In genomic region chr3:54850484-54851003, GRCh38 we compare ENCODE assay signal across 1 cellular context.
TF ChIP-seq lines count a peak whose summit lies in the region.

No MANE protein-coding gene starts in this region.

TF ChIP-seq in SK-N-SH treated with all-trans-retinoic acid at 6 μM for 48 hours, 23 proteins besides CTCF, POLR2A, EP300 and RAD21 (continued from another document):
- no peak for TF ChIP-seq PATZ1 (CRISPR knock-in tag; IDR thresholded peaks at IDR 0.05; ENCODE audit: borderline replicate concordance)
- no peak for TF ChIP-seq CREB5 (CRISPR knock-in tag; IDR thresholded peaks at IDR 0.05; ENCODE audit: low read depth)
